ENCODE assay signal across 1 cellular context in genomic region chr20:63751471-63752271, GRCh38.
TF ChIP-seq lines count a peak whose summit lies in the region.

No MANE protein-coding gene starts in this region.

TF ChIP-seq in GM23338, 12 proteins besides CTCF, POLR2A, EP300 and RAD21:
- no peak for TF ChIP-seq REST (IDR thresholded peaks at IDR 0.05; ENCODE audit: unreplicated experiment)
- TF ChIP-seq EZH2 (IDR thresholded peaks at IDR 0.05; ENCODE audit: low read depth, unreplicated experiment), result no peak
- no peak for TF ChIP-seq EZH2phosphoT487 (IDR thresholded peaks at IDR 0.05; ENCODE audit: unreplicated experiment)
TF ChIP-seq in GM23338: peak in this region for 0.
